21 cellular contexts compared by ENCODE assay signal in genomic region chr10:69272620-69273019, GRCh38. TPM values are rescaled to one million over a fixed set of nuclear protein-coding genes. Genes with fewer than 3 reads are reported as not detected.
DNase-seq lines count a peak whose midpoint lies in the region; FAIRE-seq lines count a peak whose summit lies in the region.
"Had no signal": no experiment of that assay in that cellular context is flagged by ENCODE, and none has a peak within 500 bp of the region (broad histone marks: within the 10 kb centered on the region; RNA-seq: fewer than 3 reads in every experiment).

No MANE protein-coding gene starts in this region.

- FAIRE-seq in urothelium cell line (lab: Jason Lieb, UNC), result no peak
- FAIRE-seq: H1 had no signal

- peak; percentile 15 for DNase-seq in EH (ENCODE audit: low read depth)
- DNase-seq in HT1080 (ENCODE audit: low read depth), result peak; percentile 76
- peak; percentile 42 for DNase-seq in dermis blood vessel endothelial cell
- DNase-seq in urothelium cell line (ENCODE audit: low spot score), result peak; percentile 26
- no peak for DNase-seq in NCI-H774 (lab: John Stamatoyannopoulos, UW)
- DNase-seq in NCI-H526 (lab: John Stamatoyannopoulos, UW), result no peak
- DNase-seq in Ammon's horn (ENCODE audit: low spot score), result no peak
- DNase-seq: CD4-positive, alpha-beta T cell; DMS 273 treated with DMSO at 0.1 percent for 48 hours; DMS79 treated with DMSO at 0.1 percent for 48 hours; GDM1; Karpas-422; MM.1S; NCI-H1048; NCI-H1417 treated with DMSO at 0.1 percent for 48 hours; NCI-H1930; NCI-H748 treated with DMSO at 0.1 percent for 48 hours; NK-92 treated with Interleukin-12 subunit alpha and Interleukin-12 subunit beta, amount 100 ng/mL, for 24 hours; Peyer's patch; SJCRH30 had no signal

RNA-seq across cellular contexts. Expression of gene HK1, which starts 5.7 kb away (rescaled TPM):
- 132 and 150 TPM in 2 replicates for total RNA-seq in HT1080 (2014; rRNA removed; shearing (Covaris generic))
- polyA plus RNA-seq in HT1080 (2015; cell fraction: cytosol; rRNA removed), result 98.1 and 109 TPM in 2 replicates
- 158 and 163 TPM in 2 replicates for polyA plus RNA-seq in HT1080 (2015; cell fraction: nucleus; rRNA removed)
- total RNA-seq in dermis blood vessel endothelial cell, result 110 and 142 TPM in 2 replicates

RNA-seq across cellular contexts. Expression of gene HKDC1, which starts 52.5 kb away (rescaled TPM):
- 0.30 and 1.7 TPM in 2 replicates for total RNA-seq in HT1080 (2014; rRNA removed; shearing (Covaris generic))
- polyA plus RNA-seq in HT1080 (2015; cell fraction: cytosol; rRNA removed), result 0.35 and 3.3 TPM in 2 replicates
- 0.50 and 1.0 TPM in 2 replicates for polyA plus RNA-seq in HT1080 (2015; cell fraction: nucleus; rRNA removed)
- 0.23 and 0.85 TPM in 2 replicates for total RNA-seq in dermis blood vessel endothelial cell

Comparison
In these comparisons a context has a peak if more than half of its experiments do, and no peak if none do; other contexts are left out.
1. DNase-seq: peak in EH (single experiment), HT1080 (single experiment), dermis blood vessel endothelial cell (single experiment) and urothelium cell line (single experiment); none in NCI-H774 (single experiment), NCI-H526 (0 of 2) and Ammon's horn (single experiment).